ENCODE assay signal across 1 cellular context in the genomic region with DNA sequence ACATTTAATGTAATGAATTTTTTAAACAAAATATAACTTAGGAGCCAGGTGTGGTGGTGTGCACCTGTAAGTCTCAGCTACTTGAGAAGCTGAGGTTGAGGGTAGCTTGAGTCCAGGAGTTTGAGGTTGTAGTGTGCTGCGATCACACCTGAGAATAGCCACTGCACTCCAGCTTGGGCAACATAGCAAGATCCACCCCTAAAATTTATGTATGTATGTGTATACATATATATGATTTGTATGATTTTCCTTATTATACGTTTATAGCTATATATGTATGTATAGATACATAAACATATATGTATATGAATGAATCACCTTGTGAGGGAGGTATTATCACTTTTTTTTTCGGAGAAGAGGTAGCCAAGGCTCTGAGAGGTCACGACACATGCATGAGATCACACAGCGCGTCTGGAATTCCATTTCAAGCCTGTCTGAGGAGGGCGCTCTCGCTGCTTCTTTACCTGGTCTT.
TF ChIP-seq lines count a peak whose summit lies in the region.

No MANE protein-coding gene starts in this region.

TF ChIP-seq in H1, 55 proteins besides CTCF, POLR2A, EP300 and RAD21:
- TF ChIP-seq TEAD4 (IDR thresholded peaks at IDR 0.05; ENCODE audit: low read depth, low read length) (peak; percentile 95), HDAC6 (IDR thresholded peaks at IDR 0.05; ENCODE audit: low read depth, low read length) (no peak), SP1 (IDR thresholded peaks at IDR 0.05; ENCODE audit: low read depth, low read length) (no peak)
